8 cellular contexts compared by ENCODE assay signal in genomic region chr4:98658287-98659105, GRCh38. TPM values are rescaled to one million over a fixed set of nuclear protein-coding genes. Genes with fewer than 3 reads are reported as not detected.
DNase-seq lines count a peak whose midpoint lies in the region; ATAC-seq, FAIRE-seq and TF ChIP-seq lines count a peak whose summit lies in the region.

Gene TSPAN5 (minus strand): TSS chr4:98658611.

- FAIRE-seq in keratinocyte (lab: Jason Lieb, UNC): no peak

- H2AFZ ChIP-seq in keratinocyte (ENCODE audit: control insufficient read depth, low read length): peak within 1 kb of the TSS; percentile 80

- H3K4me2 ChIP-seq in keratinocyte (ENCODE audit: control insufficient read depth, extremely low read depth, insufficient read depth, low read depth, low read length): peak within 1 kb of the TSS; percentile 98

- dilution Hi-C loops in keratinocyte (cut with MboI; ENCODE audit: extremely low pct_ligation_motif_present, low sequenced_read_pairs): no loop called here

- H3K36me3 ChIP-seq in keratinocyte (ENCODE audit: control insufficient read depth in 2 of 2, extremely low read depth in 1 of 2, insufficient read depth in 2 of 2, low read length in 2 of 2): no peaks in the 10 kb centered on the region

- peak; percentile 78 for ATAC-seq in HG02970 (IDR thresholded peaks at IDR 0.05; ENCODE audit: low FRiP score, unreplicated experiment)

- H3K9me3 ChIP-seq in keratinocyte (ENCODE audit: control insufficient read depth, low read depth, low read length): no peaks in the 10 kb centered on the region

- DNase-seq in NCI-H2081 (lab: John Stamatoyannopoulos, UW) (peak; percentile 64 to 79), NCI-H2081 treated with DMSO at 0.1 percent for 48 hours (lab: John Stamatoyannopoulos, UW) (no peak), NCI-H2171 (lab: John Stamatoyannopoulos, UW) (peak; percentile 39), cerebellar cortex (ENCODE audit: low spot score) (peak; percentile 68), keratinocyte (ENCODE audit: low read depth, low spot score) (no peak)
- peak; percentile 72 for DNase-seq in activated CD4-positive, alpha-beta T cell treated with anti-CD3 and anti-CD28 coated beads for 1 hour
- peak; percentile 62 to 84 (median 64) for DNase-seq in stimulated activated CD4-positive, alpha-beta T cell treated with anti-CD3 and anti-CD28 coated beads, Interleukin-12 subunit alpha, Interleukin-12 subunit beta, amount 100 ng/mL, for 48 hours (ENCODE audit: low read depth in 2 of 3, low spot score in 1 of 3)

- no peaks in the 10 kb centered on the region for H4K20me1 ChIP-seq in keratinocyte (ENCODE audit: control insufficient read depth, extremely low read depth, insufficient read depth, low read length)

- H3K4me1 ChIP-seq in keratinocyte (ENCODE audit: control insufficient read depth, extremely low read depth, insufficient read depth, low read length): peaks cover 56% of the 10 kb centered on the region

- H3K27ac ChIP-seq in keratinocyte (ENCODE audit: control insufficient read depth, insufficient read depth, low read length): peak within 1 kb of the TSS; percentile 54

- H3K9ac ChIP-seq in keratinocyte (ENCODE audit: control insufficient read depth, extremely low read depth, insufficient read depth, low read length): peak within 1 kb of the TSS; percentile 74

- H3K27me3 ChIP-seq in keratinocyte (ENCODE audit: control insufficient read depth, extremely low read depth, insufficient read depth, low read length): no peaks in the 10 kb centered on the region

- H3K79me2 ChIP-seq in keratinocyte (ENCODE audit: control insufficient read depth, insufficient read depth, low read length): peaks cover 31% of the 10 kb centered on the region

- H3K9me1 ChIP-seq in keratinocyte (ENCODE audit: control insufficient read depth, extremely low read depth, insufficient read depth, low read length): no peaks in the 10 kb centered on the region

- H3K4me3 ChIP-seq in keratinocyte (ENCODE audit: control insufficient read depth in 2 of 3, extremely low read depth in 1 of 3, insufficient read depth in 2 of 3, low read depth in 1 of 3, low read length in 3 of 3): peak within 1 kb of the TSS; percentile 72 to 98 (median 93)

- TF ChIP-seq CTCF in keratinocyte (optimal IDR thresholded peaks at IDR 0.05 in 1 of 3, IDR thresholded peaks at IDR 0.05 in 1 of 3, conservative IDR thresholded peaks at IDR 0.05 in 1 of 3; ENCODE audit: extremely low read depth in 1 of 3, insufficient read depth in 2 of 3, low read length in 3 of 3): no peak

RNA-seq across cellular contexts. Expression of gene TSPAN5, which starts in this region (rescaled TPM):
- polyA plus RNA-seq in keratinocyte: 28.0 to 45.5 TPM (median 45.0 TPM) in 3 replicates
- 4.8 TPM for polyA plus RNA-seq in keratinocyte (2011; ENCODE audit: low read depth)
- 20.1 and 29.1 TPM in 2 replicates for polyA plus RNA-seq in keratinocyte (2011; cell fraction: cytosol; rRNA removed)
- 35.0 and 36.3 TPM in 2 replicates for polyA plus RNA-seq in keratinocyte (2011; cell fraction: nucleus; rRNA removed)
- 11.1 and 33.6 TPM in 2 replicates for polyA plus RNA-seq in keratinocyte (2012; ENCODE audit: low replicate concordance)
- 26.0 to 43.1 TPM (median 28.7 TPM) in 3 replicates for polyA minus RNA-seq in keratinocyte
- polyA minus RNA-seq in keratinocyte (2011; cell fraction: cytosol; rRNA and poly(A)+ RNA removed): 25.5 TPM
- polyA minus RNA-seq in keratinocyte (2011; cell fraction: nucleus; rRNA and poly(A)+ RNA removed): 22.2 and 39.9 TPM in 2 replicates

Comparison
In these comparisons a context has a peak if more than half of its experiments do, and no peak if none do; other contexts are left out.
1. DNase-seq: peak in NCI-H2081 (2 of 2), NCI-H2171 (single experiment), activated CD4-positive, alpha-beta T cell treated with anti-CD3 and anti-CD28 coated beads for 1 hour (single experiment), cerebellar cortex (single experiment) and stimulated activated CD4-positive, alpha-beta T cell treated with anti-CD3 and anti-CD28 coated beads, Interleukin-12 subunit alpha, Interleukin-12 subunit beta, amount 100 ng/mL, for 48 hours (3 of 3); none in NCI-H2081 treated with DMSO at 0.1 percent for 48 hours (single experiment) and keratinocyte (single experiment).